Comparison of ENCODE assay signal across 15 cellular contexts in the genomic region with DNA sequence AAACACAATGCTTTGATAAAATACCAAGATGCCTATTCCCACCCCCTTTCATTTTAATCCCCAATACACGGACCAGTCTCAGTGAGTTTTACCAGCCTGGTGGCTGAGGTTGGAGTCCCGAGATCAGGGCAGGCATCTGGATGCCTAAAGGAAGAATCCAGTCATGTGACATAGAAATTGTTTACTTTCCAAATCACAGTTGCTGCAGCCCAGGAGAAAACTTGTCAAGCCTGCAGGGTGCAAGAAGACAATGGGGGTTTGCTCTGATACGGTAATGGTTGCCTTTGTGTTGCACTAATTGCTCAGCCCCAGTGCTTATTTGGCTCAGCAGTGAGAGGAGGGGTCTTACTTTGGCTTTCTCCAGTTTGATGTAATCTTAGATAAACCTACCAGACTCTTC.
DNase-seq lines count a peak whose midpoint lies in the region; TF ChIP-seq lines count a peak whose summit lies in the region.
"Had no signal": no experiment of that assay in that cellular context is flagged by ENCODE, and none has a peak within 500 bp of the region (broad histone marks: within the 10 kb centered on the region; RNA-seq: fewer than 3 reads in every experiment).

No MANE protein-coding gene starts in this region.

- no CpG with 5 or more reads among the region's 3 CpGs for WGBS in iPS DF 6.9 (ENCODE audit: insufficient coverage, insufficient read length)
- no CpG with 5 or more reads among the region's 3 CpGs for WGBS in neuronal stem cell (ENCODE audit: extremely low coverage in 2 of 2, insufficient read length in 2 of 2, insufficient replicate concordance in 1 of 2), 2 donors

- no peak overlapping the region for H3K4ac ChIP-seq in neuronal stem cell (ENCODE audit: low read length)

- H3K36me3 ChIP-seq in iPS DF 6.9 (ENCODE audit: control insufficient read depth, insufficient read depth, low read length) (no peaks in the 10 kb centered on the region), neuronal stem cell (replicated peaks in 1 of 2; ENCODE audit: control insufficient read depth in 2 of 2, insufficient read depth in 2 of 2, low read length in 2 of 2) (no peaks in the 10 kb centered on the region), vagina (no peaks in the 10 kb centered on the region)

- H2AFZ ChIP-seq in neuronal stem cell (ENCODE audit: low read length) = peak overlapping the region; percentile 59

- DNase-seq in NCI-H1105 treated with DMSO at 0.1 percent for 48 hours (lab: John Stamatoyannopoulos, UW) (peak; percentile 13), NCI-H1105 (lab: John Stamatoyannopoulos, UW) (no peak), NCI-H748 treated with DMSO at 0.1 percent for 48 hours (lab: John Stamatoyannopoulos, UW) (peak; percentile 23), iPS DF 6.9 (ENCODE audit: low read depth, low spot score) (peak; percentile 33), neuronal stem cell (ENCODE audit: low spot score) (peak; percentile 40), epidermal melanocyte (ENCODE audit: insufficient read length, low spot score) (no peak), vagina (ENCODE audit: extremely low spot score in 2 of 2) (no peak), GM03348 (ENCODE audit: low spot score) (no peak)
- DNase-seq: CD4-positive, alpha-beta T cell; NCI-H1417 treated with DMSO at 0.1 percent for 48 hours; NCI-H2081; NCI-H526 had no signal

- H3K9me3 ChIP-seq in iPS DF 6.9 (ENCODE audit: control insufficient read depth, insufficient read depth, low read length) = no peaks in the 10 kb centered on the region
- H3K9me3 ChIP-seq in neuronal stem cell (replicated peaks in 1 of 2; ENCODE audit: control insufficient read depth in 2 of 2, insufficient read depth in 1 of 2, low read depth in 1 of 2, low read length in 2 of 2) = peaks cover 2 to 12% of the 10 kb centered on the region in 2 donors
- H3K9me3 ChIP-seq in vagina = no peaks in the 10 kb centered on the region

- no peak overlapping the region for H3K27ac ChIP-seq in iPS DF 6.9 (ENCODE audit: low read length)
- peak overlapping the region; percentile 46 for H3K27ac ChIP-seq in neuronal stem cell (replicated peaks; ENCODE audit: low read length)
- H3K27ac ChIP-seq in vagina = no peak overlapping the region
- H3K27ac ChIP-seq: 22Rv1, HL-60 had no signal

- H3K4me1 ChIP-seq in iPS DF 6.9 (ENCODE audit: control insufficient read depth, insufficient read depth, low read length) (no peaks in the 10 kb centered on the region; the same call in 1 of the 2 replicates), neuronal stem cell (ENCODE audit: control insufficient read depth in 2 of 2, insufficient read depth in 1 of 2, low read depth in 1 of 2, low read length in 2 of 2) (peaks cover 5 to 6% of the 10 kb centered on the region in 2 donors), vagina (no peaks in the 10 kb centered on the region)

- H2BK12ac ChIP-seq in neuronal stem cell (ENCODE audit: low read length) = no peak overlapping the region

- H3K4me3 ChIP-seq in iPS DF 6.9 (ENCODE audit: low read length) (no peak overlapping the region), neuronal stem cell (ENCODE audit: low read length in 2 of 2) (no peak overlapping the region), vagina (no peak overlapping the region)
- H3K4me3 ChIP-seq: GM12878 had no signal

- intact Hi-C loops in vagina (cut with DNase I) = no loop called here

- no peak overlapping the region for H2AK5ac ChIP-seq in neuronal stem cell (ENCODE audit: low read depth, low read length)

- H3K4me2 ChIP-seq in neuronal stem cell (ENCODE audit: insufficient read depth, low read length, poor library complexity, severe bottlenecking) = peak overlapping the region; percentile 3

- no peak overlapping the region for H4K91ac ChIP-seq in neuronal stem cell (ENCODE audit: low read depth, low read length, poor library complexity)

- no peak overlapping the region for H3K18ac ChIP-seq in neuronal stem cell (ENCODE audit: low read length)

- H3K27me3 ChIP-seq in iPS DF 6.9 (ENCODE audit: control insufficient read depth, insufficient read depth, low read length) = no peaks in the 10 kb centered on the region
- H3K27me3 ChIP-seq in neuronal stem cell (ENCODE audit: control insufficient read depth in 3 of 3, insufficient read depth in 3 of 3, low read depth in 1 of 3, low read length in 3 of 3) = no peaks in the 10 kb centered on the region
- no peaks in the 10 kb centered on the region for H3K27me3 ChIP-seq in vagina

- no peak overlapping the region for H3K14ac ChIP-seq in neuronal stem cell (ENCODE audit: low read length)

- no peak for TF ChIP-seq POLR2A in vagina (IDR thresholded peaks at IDR 0.05)

- no peak overlapping the region for H3K9ac ChIP-seq in neuronal stem cell (ENCODE audit: low read depth, low read length, poor library complexity)

- H2BK5ac ChIP-seq in neuronal stem cell (ENCODE audit: low read length) = no peak overlapping the region

- H4K8ac ChIP-seq in neuronal stem cell (ENCODE audit: low read depth, low read length) = no peak overlapping the region

- H3K23ac ChIP-seq in neuronal stem cell (ENCODE audit: low read depth, low read length, poor library complexity) = no peak overlapping the region

- H2BK15ac ChIP-seq in neuronal stem cell (ENCODE audit: low read length) = no peak overlapping the region

- TF ChIP-seq CTCF in vagina (IDR thresholded peaks at IDR 0.05) = no peak

- H3K79me1 ChIP-seq in neuronal stem cell (ENCODE audit: low read depth, low read length) = no peaks in the 10 kb centered on the region

- H2BK120ac ChIP-seq in neuronal stem cell (ENCODE audit: low read depth, low read length) = no peak overlapping the region

Comparison
In these comparisons a context has a peak if more than half of its experiments do, and no peak if none do; other contexts are left out.
1. DNase-seq: peak in NCI-H1105 treated with DMSO at 0.1 percent for 48 hours (single experiment), NCI-H748 treated with DMSO at 0.1 percent for 48 hours (single experiment), iPS DF 6.9 (single experiment) and neuronal stem cell (single experiment); none in NCI-H1105 (single experiment), epidermal melanocyte (single experiment), vagina (0 of 2) and GM03348 (single experiment).